Comparison of ENCODE assay signal across 17 cellular contexts in the genomic region with DNA sequence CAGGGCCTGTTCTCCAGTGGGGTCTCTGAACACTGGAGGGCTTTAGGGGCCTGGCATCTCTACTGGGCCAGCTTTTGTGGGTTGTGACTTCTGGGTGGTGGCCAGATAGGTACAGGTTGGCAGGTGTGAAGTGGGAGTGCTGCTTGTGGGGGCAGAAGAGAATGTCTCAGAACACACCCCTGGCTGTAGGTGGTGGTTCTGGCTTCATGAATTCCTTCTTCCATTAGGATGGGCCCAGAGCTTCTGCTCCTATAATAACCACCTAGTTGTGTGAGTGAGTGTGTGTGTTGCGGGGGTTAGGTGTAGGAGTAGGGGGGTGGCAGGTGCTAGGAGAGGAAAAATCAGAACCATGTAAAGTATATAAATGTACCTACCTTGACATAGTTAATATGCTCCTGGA. TPM values are rescaled to one million over a fixed set of nuclear protein-coding genes. Genes with fewer than 3 reads are reported as not detected.
DNase-seq lines count a peak whose midpoint lies in the region; ATAC-seq, FAIRE-seq and TF ChIP-seq lines count a peak whose summit lies in the region.
"Had no signal": no experiment of that assay in that cellular context is flagged by ENCODE, and none has a peak within 500 bp of the region (broad histone marks: within the 10 kb centered on the region; RNA-seq: fewer than 3 reads in every experiment).

No MANE protein-coding gene starts in this region.

- no peak overlapping the region for H3K27ac Mint-ChIP-seq in mesothelial cell of epicardium
- H3K27ac Mint-ChIP-seq in activated CD8-positive, alpha-beta memory T cell treated with anti-CD3 and anti-CD28 coated beads, Interleukin-2, amount 10 ng/mL, durations not matched to agents 7 days and 5 days: no peak overlapping the region

- no peaks in the 10 kb centered on the region for H3K27me3 ChIP-seq in right cardiac atrium (ENCODE audit: control insufficient read depth, insufficient read depth)

- DNase-seq in right cardiac atrium (no peak), left cardiac atrium (no peak), caudate nucleus (lab: John Stamatoyannopoulos, UW) (peak in 23 of 61 donors; percentile 8 to 77 (median 43)), mesothelial cell of epicardium (ENCODE audit: low spot score in 2 of 2, unreplicated experiment in 2 of 2) (no peak), ureter (ENCODE audit: low spot score) (no peak), amygdala (lab: John Stamatoyannopoulos, UW) (no peak), GM12892 (ENCODE audit: insufficient read length) (no peak)
- no peak for DNase-seq in activated CD8-positive, alpha-beta memory T cell treated with anti-CD3 and anti-CD28 coated beads, Interleukin-2, amount 10 ng/mL, durations not matched to agents 7 days and 5 days
- DNase-seq: AML-193, DMS153, NCI-H1105 treated with DMSO at 0.1 percent for 48 hours, NCI-H1694 treated with DMSO at 0.1 percent for 48 hours, NCI-H345, NCI-H526, SIG-M5 had no signal

- peak overlapping the region; percentile 69 for H3K4me3 Mint-ChIP-seq in mesothelial cell of epicardium
- no peak overlapping the region for H3K4me3 Mint-ChIP-seq in activated CD8-positive, alpha-beta memory T cell treated with anti-CD3 and anti-CD28 coated beads, Interleukin-2, amount 10 ng/mL, durations not matched to agents 7 days and 5 days

- peak overlapping the region; percentile 78 for H3K27ac ChIP-seq in right cardiac atrium (ENCODE audit: low read length)
- H3K27ac ChIP-seq in caudate nucleus (ENCODE audit: low read depth, low read length): peak overlapping the region; percentile 60

- no peaks in the 10 kb centered on the region for H3K9me3 ChIP-seq in right cardiac atrium (ENCODE audit: control insufficient read depth, low read length)
- H3K9me3 ChIP-seq: Caco-2 had no signal

- TF ChIP-seq POLR2A in GM12892 (IDR thresholded peaks at IDR 0.05; ENCODE audit: low read depth, low read length): no peak

- intact Hi-C loops in right cardiac atrium (cut with DNase I) (no loop called here), left cardiac atrium (cut with DNase I) (loop anchor here in 1 of 2 donors (10.0 kb wide), 1 partner anchor 164 kb away; no protein-coding TSS in a partner anchor)

- H3K36me3 Mint-ChIP-seq in mesothelial cell of epicardium: no peaks in the 10 kb centered on the region
- no peaks in the 10 kb centered on the region for H3K36me3 Mint-ChIP-seq in activated CD8-positive, alpha-beta memory T cell treated with anti-CD3 and anti-CD28 coated beads, Interleukin-2, amount 10 ng/mL, durations not matched to agents 7 days and 5 days

- ATAC-seq in right cardiac atrium: no peak
- ATAC-seq in left cardiac atrium: no peak
- ATAC-seq in activated CD8-positive, alpha-beta memory T cell treated with anti-CD3 and anti-CD28 coated beads, Interleukin-2, amount 10 ng/mL, durations not matched to agents 7 days and 5 days: no peak

- CTCF ChIA-PET in activated CD8-positive, alpha-beta memory T cell treated with anti-CD3 and anti-CD28 coated beads, Interleukin-2, amount 10 ng/mL, durations not matched to agents 7 days and 5 days (lab: Charles Lee): no interaction called here

- H3K4me1 Mint-ChIP-seq in mesothelial cell of epicardium: peaks cover 27% of the 10 kb centered on the region
- peaks cover 3% of the 10 kb centered on the region for H3K4me1 Mint-ChIP-seq in activated CD8-positive, alpha-beta memory T cell treated with anti-CD3 and anti-CD28 coated beads, Interleukin-2, amount 10 ng/mL, durations not matched to agents 7 days and 5 days

- peak overlapping the region; percentile 78 for H3K4me3 ChIP-seq in right cardiac atrium (ENCODE audit: low read length)

- no peaks in the 10 kb centered on the region for H3K9me3 Mint-ChIP-seq in mesothelial cell of epicardium
- no peaks in the 10 kb centered on the region for H3K9me3 Mint-ChIP-seq in activated CD8-positive, alpha-beta memory T cell treated with anti-CD3 and anti-CD28 coated beads, Interleukin-2, amount 10 ng/mL, durations not matched to agents 7 days and 5 days (ENCODE audit: low read depth)

- H3K27me3 Mint-ChIP-seq in mesothelial cell of epicardium (ENCODE audit: low read depth): peaks cover 4% of the 10 kb centered on the region
- H3K27me3 Mint-ChIP-seq in activated CD8-positive, alpha-beta memory T cell treated with anti-CD3 and anti-CD28 coated beads, Interleukin-2, amount 10 ng/mL, durations not matched to agents 7 days and 5 days: peaks cover 25% of the 10 kb centered on the region

- FAIRE-seq in GM12892 (lab: Jason Lieb, UNC): no peak

- H3K4me1 ChIP-seq in right cardiac atrium (ENCODE audit: control insufficient read depth, insufficient read depth, low read length): peaks cover 9% of the 10 kb centered on the region

- WGBS in right cardiac atrium: 94% methylated on average over 1 of the region's 1 CpG

- TF ChIP-seq CTCF in mesothelial cell of epicardium (IDR thresholded peaks at IDR 0.05; ENCODE audit: unreplicated experiment): no peak

RNA-seq across cellular contexts. Expression of a gene that starts 1.6 kb away (rescaled TPM):
- total RNA-seq in right cardiac atrium (100 to 1,000 TPM; 103 to 188 (median 111) TPM), left cardiac atrium (10 to 100 TPM; 66.2 to 77.3 TPM), mesothelial cell of epicardium (21.5 to 23.1 TPM (median 22.1 TPM) in 3 replicates), ureter (7.8 TPM)
- polyA plus RNA-seq in right cardiac atrium: 40.4 TPM
- not detected for total RNA-seq in activated CD8-positive, alpha-beta memory T cell treated with anti-CD3 and anti-CD28 coated beads, Interleukin-2, amount 10 ng/mL, durations not matched to agents 7 days and 5 days
- polyA plus RNA-seq in GM12892 (2012; ENCODE audit: missing spikeins): 0.51 TPM
- total RNA-seq: LHCN-M2 had no signal
